Comparison of ENCODE assay signal across 1 cellular context in genomic region chr4:145482209-145483021, GRCh38.
TF ChIP-seq lines count a peak whose summit lies in the region.

No MANE protein-coding gene starts in this region.

TF ChIP-seq in HEK293, 187 proteins besides CTCF, POLR2A, EP300 and RAD21 (continued from another document and continues in another):
- TF ChIP-seq, protein P1, sequence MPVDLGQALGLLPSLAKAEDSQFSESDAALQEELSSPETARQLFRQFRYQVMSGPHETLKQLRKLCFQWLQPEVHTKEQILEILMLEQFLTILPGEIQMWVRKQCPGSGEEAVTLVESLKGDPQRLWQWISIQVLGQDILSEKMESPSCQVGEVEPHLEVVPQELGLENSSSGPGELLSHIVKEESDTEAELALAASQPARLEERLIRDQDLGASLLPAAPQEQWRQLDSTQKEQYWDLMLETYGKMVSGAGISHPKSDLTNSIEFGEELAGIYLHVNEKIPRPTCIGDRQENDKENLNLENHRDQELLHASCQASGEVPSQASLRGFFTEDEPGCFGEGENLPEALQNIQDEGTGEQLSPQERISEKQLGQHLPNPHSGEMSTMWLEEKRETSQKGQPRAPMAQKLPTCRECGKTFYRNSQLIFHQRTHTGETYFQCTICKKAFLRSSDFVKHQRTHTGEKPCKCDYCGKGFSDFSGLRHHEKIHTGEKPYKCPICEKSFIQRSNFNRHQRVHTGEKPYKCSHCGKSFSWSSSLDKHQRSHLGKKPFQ (tag by site-specific recombination; IDR thresholded peaks at IDR 0.05): no peak
- TF ChIP-seq, protein P2, sequence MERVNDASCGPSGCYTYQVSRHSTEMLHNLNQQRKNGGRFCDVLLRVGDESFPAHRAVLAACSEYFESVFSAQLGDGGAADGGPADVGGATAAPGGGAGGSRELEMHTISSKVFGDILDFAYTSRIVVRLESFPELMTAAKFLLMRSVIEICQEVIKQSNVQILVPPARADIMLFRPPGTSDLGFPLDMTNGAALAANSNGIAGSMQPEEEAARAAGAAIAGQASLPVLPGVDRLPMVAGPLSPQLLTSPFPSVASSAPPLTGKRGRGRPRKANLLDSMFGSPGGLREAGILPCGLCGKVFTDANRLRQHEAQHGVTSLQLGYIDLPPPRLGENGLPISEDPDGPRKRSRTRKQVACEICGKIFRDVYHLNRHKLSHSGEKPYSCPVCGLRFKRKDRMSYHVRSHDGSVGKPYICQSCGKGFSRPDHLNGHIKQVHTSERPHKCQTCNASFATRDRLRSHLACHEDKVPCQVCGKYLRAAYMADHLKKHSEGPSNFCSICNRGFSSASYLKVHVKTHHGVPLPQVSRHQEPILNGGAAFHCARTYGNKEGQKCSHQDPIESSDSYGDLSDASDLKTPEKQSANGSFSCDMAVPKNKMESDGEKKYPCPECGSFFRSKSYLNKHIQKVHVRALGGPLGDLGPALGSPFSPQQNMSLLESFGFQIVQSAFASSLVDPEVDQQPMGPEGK (tag by site-specific recombination; IDR thresholded peaks at IDR 0.05): peak; percentile 15; the same call in 1 of the 2 replicates
- no peak for TF ChIP-seq ZNF571 (tag by site-specific recombination; IDR thresholded peaks at IDR 0.05)
- no peak for TF ChIP-seq ZNF777 (tag by site-specific recombination; IDR thresholded peaks at IDR 0.05; ENCODE audit: borderline replicate concordance)
- TF ChIP-seq ZNF341 (tag by site-specific recombination; IDR thresholded peaks at IDR 0.05; ENCODE audit: low read depth): no peak; the same call in 1 of the 2 replicates
- TF ChIP-seq ZXDB (tag by site-specific recombination; IDR thresholded peaks at IDR 0.05): 0 out of 2 replicates have a peak, but pooled peaks have one; percentile 18
- no peak for TF ChIP-seq ZNF37A (tag by site-specific recombination; IDR thresholded peaks at IDR 0.05)
- TF ChIP-seq KLF9 (tag by site-specific recombination; IDR thresholded peaks at IDR 0.05; ENCODE audit: low read depth): peak; percentile 48; the same call in 1 of the 2 replicates
- no peak for TF ChIP-seq ELK4 (IDR thresholded peaks at IDR 0.05; ENCODE audit: borderline replicate concordance, low read depth, low read length)
- peak; percentile 43; the same call in 1 of the 2 replicates for TF ChIP-seq ZBTB17 (tag by site-specific recombination; IDR thresholded peaks at IDR 0.05)
- 0 out of 2 replicates have a peak, but pooled peaks have one; percentile 39 for TF ChIP-seq ZFP69B (tag by site-specific recombination; IDR thresholded peaks at IDR 0.05)
- no peak for TF ChIP-seq ZBTB48 (tag by site-specific recombination; IDR thresholded peaks at IDR 0.05)
- TF ChIP-seq SP7 (tag by site-specific recombination; IDR thresholded peaks at IDR 0.05): no peak
- TF ChIP-seq ZNF112 (tag by site-specific recombination; IDR thresholded peaks at IDR 0.05): no peak
- no peak for TF ChIP-seq ZNF19 (tag by site-specific recombination; IDR thresholded peaks at IDR 0.05; ENCODE audit: low read depth)
- TF ChIP-seq ZNF24 (tag by site-specific recombination; IDR thresholded peaks at IDR 0.05): no peak; the same call in 1 of the 2 replicates
- TF ChIP-seq, protein P3, sequence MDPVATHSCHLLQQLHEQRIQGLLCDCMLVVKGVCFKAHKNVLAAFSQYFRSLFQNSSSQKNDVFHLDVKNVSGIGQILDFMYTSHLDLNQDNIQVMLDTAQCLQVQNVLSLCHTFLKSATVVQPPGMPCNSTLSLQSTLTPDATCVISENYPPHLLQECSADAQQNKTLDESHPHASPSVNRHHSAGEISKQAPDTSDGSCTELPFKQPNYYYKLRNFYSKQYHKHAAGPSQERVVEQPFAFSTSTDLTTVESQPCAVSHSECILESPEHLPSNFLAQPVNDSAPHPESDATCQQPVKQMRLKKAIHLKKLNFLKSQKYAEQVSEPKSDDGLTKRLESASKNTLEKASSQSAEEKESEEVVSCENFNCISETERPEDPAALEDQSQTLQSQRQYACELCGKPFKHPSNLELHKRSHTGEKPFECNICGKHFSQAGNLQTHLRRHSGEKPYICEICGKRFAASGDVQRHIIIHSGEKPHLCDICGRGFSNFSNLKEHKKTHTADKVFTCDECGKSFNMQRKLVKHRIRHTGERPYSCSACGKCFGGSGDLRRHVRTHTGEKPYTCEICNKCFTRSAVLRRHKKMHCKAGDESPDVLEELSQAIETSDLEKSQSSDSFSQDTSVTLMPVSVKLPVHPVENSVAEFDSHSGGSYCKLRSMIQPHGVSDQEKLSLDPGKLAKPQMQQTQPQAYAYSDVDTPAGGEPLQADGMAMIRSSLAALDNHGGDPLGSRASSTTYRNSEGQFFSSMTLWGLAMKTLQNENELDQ (tag by site-specific recombination; IDR thresholded peaks at IDR 0.05; ENCODE audit: low read depth): no peak
- TF ChIP-seq, protein P4, sequence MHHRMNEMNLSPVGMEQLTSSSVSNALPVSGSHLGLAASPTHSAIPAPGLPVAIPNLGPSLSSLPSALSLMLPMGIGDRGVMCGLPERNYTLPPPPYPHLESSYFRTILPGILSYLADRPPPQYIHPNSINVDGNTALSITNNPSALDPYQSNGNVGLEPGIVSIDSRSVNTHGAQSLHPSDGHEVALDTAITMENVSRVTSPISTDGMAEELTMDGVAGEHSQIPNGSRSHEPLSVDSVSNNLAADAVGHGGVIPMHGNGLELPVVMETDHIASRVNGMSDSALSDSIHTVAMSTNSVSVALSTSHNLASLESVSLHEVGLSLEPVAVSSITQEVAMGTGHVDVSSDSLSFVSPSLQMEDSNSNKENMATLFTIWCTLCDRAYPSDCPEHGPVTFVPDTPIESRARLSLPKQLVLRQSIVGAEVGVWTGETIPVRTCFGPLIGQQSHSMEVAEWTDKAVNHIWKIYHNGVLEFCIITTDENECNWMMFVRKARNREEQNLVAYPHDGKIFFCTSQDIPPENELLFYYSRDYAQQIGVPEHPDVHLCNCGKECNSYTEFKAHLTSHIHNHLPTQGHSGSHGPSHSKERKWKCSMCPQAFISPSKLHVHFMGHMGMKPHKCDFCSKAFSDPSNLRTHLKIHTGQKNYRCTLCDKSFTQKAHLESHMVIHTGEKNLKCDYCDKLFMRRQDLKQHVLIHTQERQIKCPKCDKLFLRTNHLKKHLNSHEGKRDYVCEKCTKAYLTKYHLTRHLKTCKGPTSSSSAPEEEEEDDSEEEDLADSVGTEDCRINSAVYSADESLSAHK (tag by site-specific recombination; IDR thresholded peaks at IDR 0.05): no peak
- TF ChIP-seq ZFHX2 (tag by site-specific recombination; conservative IDR thresholded peaks at IDR 0.05): peak; percentile 96
- no peak for TF ChIP-seq ZNF16 (tag by site-specific recombination; IDR thresholded peaks at IDR 0.05; ENCODE audit: low read depth)
- TF ChIP-seq ZSCAN30 (tag by site-specific recombination; IDR thresholded peaks at IDR 0.05): 0 out of 2 replicates have a peak, but pooled peaks have one; percentile 34
- TF ChIP-seq, protein P5, sequence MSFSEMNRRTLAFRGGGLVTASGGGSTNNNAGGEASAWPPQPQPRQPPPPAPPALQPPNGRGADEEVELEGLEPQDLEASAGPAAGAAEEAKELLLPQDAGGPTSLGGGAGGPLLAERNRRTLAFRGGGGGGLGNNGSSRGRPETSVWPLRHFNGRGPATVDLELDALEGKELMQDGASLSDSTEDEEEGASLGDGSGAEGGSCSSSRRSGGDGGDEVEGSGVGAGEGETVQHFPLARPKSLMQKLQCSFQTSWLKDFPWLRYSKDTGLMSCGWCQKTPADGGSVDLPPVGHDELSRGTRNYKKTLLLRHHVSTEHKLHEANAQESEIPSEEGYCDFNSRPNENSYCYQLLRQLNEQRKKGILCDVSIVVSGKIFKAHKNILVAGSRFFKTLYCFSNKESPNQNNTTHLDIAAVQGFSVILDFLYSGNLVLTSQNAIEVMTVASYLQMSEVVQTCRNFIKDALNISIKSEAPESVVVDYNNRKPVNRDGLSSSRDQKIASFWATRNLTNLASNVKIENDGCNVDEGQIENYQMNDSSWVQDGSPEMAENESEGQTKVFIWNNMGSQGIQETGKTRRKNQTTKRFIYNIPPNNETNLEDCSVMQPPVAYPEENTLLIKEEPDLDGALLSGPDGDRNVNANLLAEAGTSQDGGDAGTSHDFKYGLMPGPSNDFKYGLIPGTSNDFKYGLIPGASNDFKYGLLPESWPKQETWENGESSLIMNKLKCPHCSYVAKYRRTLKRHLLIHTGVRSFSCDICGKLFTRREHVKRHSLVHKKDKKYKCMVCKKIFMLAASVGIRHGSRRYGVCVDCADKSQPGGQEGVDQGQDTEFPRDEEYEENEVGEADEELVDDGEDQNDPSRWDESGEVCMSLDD (tag by site-specific recombination; IDR thresholded peaks at IDR 0.05): no peak
- peak; percentile 94 for TF ChIP-seq ZBTB20 (tag by site-specific recombination; IDR thresholded peaks at IDR 0.05)
- peak; percentile 58 for TF ChIP-seq IKZF3 (tag by site-specific recombination; IDR thresholded peaks at IDR 0.05)
- TF ChIP-seq, protein P6, sequence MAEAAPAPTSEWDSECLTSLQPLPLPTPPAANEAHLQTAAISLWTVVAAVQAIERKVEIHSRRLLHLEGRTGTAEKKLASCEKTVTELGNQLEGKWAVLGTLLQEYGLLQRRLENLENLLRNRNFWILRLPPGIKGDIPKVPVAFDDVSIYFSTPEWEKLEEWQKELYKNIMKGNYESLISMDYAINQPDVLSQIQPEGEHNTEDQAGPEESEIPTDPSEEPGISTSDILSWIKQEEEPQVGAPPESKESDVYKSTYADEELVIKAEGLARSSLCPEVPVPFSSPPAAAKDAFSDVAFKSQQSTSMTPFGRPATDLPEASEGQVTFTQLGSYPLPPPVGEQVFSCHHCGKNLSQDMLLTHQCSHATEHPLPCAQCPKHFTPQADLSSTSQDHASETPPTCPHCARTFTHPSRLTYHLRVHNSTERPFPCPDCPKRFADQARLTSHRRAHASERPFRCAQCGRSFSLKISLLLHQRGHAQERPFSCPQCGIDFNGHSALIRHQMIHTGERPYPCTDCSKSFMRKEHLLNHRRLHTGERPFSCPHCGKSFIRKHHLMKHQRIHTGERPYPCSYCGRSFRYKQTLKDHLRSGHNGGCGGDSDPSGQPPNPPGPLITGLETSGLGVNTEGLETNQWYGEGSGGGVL (tag by site-specific recombination; IDR thresholded peaks at IDR 0.05): peak; percentile 75
- TF ChIP-seq, protein P7, sequence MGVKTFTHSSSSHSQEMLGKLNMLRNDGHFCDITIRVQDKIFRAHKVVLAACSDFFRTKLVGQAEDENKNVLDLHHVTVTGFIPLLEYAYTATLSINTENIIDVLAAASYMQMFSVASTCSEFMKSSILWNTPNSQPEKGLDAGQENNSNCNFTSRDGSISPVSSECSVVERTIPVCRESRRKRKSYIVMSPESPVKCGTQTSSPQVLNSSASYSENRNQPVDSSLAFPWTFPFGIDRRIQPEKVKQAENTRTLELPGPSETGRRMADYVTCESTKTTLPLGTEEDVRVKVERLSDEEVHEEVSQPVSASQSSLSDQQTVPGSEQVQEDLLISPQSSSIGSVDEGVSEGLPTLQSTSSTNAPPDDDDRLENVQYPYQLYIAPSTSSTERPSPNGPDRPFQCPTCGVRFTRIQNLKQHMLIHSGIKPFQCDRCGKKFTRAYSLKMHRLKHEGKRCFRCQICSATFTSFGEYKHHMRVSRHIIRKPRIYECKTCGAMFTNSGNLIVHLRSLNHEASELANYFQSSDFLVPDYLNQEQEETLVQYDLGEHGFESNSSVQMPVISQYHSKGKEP (tag by site-specific recombination; IDR thresholded peaks at IDR 0.05): no peak
- TF ChIP-seq ZNF366 (tag by site-specific recombination; conservative IDR thresholded peaks at IDR 0.05): peak; percentile 40
- TF ChIP-seq GLIS2 (tag by site-specific recombination; IDR thresholded peaks at IDR 0.05): peak; percentile 76
- TF ChIP-seq ZNF501 (tag by site-specific recombination; IDR thresholded peaks at IDR 0.05): 0 out of 2 replicates have a peak, but pooled peaks have one; percentile 30
- TF ChIP-seq ZNF302 (tag by site-specific recombination; IDR thresholded peaks at IDR 0.05; ENCODE audit: low read depth): no peak
- TF ChIP-seq ZNF513 (tag by site-specific recombination; IDR thresholded peaks at IDR 0.05): no peak
- no peak for TF ChIP-seq KLF8 (tag by site-specific recombination; IDR thresholded peaks at IDR 0.05)
- TF ChIP-seq ZIC2 (tag by site-specific recombination; IDR thresholded peaks at IDR 0.05): peak; percentile 60
- peak; percentile 95 for TF ChIP-seq EGR2 (tag by site-specific recombination; IDR thresholded peaks at IDR 0.05; ENCODE audit: low read depth)
- peak; percentile 77 for TF ChIP-seq PRDM10 (tag by site-specific recombination; IDR thresholded peaks at IDR 0.05)
